Comparison of ENCODE assay signal across 24 cellular contexts in the genomic region with DNA sequence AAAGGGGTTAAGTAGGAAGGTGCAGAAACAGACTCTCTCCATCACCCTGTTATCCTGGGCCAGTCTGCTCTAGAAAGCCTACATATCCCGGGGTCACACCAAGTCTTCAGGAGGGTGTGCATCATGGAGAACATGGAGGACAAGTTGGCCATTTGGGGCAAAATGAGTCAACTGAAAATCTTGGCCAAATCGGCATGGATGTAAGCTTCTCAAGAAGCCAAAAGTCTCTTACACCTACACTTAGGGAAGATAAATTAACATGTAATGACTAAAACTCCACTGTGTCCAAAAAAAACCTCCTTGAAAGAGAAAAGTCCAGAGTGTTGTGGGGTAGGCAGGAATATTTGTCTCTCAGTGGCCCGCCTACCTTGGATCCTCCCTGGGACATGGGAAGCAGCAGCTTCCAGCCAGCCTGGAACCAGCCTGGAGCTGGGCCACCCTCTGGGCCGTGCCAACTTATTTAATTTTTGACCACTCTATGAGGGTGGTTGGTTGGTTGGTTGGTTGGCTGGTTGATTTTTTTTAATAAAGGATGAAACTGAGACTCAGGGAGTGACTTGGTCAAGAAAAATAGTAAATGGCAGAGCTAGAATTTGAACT. TPM values are rescaled to one million over a fixed set of nuclear protein-coding genes. Genes with fewer than 3 reads are reported as not detected.
DNase-seq lines count a peak whose midpoint lies in the region; ATAC-seq and TF ChIP-seq lines count a peak whose summit lies in the region.
"Had no signal": no experiment of that assay in that cellular context is flagged by ENCODE, and none has a peak within 500 bp of the region (broad histone marks: within the 10 kb centered on the region; RNA-seq: fewer than 3 reads in every experiment).

No MANE protein-coding gene starts in this region.

- TF ChIP-seq CTCF in lower lobe of right lung (IDR thresholded peaks at IDR 0.05) (no peak), nephron progenitor cell (IDR thresholded peaks at IDR 0.05) (no peak)

- H3K4me1 Mint-ChIP-seq in stimulated activated effector memory CD8-positive, alpha-beta T cell treated with anti-CD3 and anti-CD28 coated beads, Interleukin-12 subunit alpha, Interleukin-12 subunit beta, amount 100 ng/mL, for 72 hours: peaks cover 45% of the 10 kb centered on the region
- H3K4me1 Mint-ChIP-seq in nephron progenitor cell: peaks cover 38% of the 10 kb centered on the region

- no peaks in the 10 kb centered on the region for H3K9me3 Mint-ChIP-seq in stimulated activated effector memory CD8-positive, alpha-beta T cell treated with anti-CD3 and anti-CD28 coated beads, Interleukin-12 subunit alpha, Interleukin-12 subunit beta, amount 100 ng/mL, for 72 hours
- no peaks in the 10 kb centered on the region for H3K9me3 Mint-ChIP-seq in nephron progenitor cell
- H3K9me3 Mint-ChIP-seq: activated CD4-positive, alpha-beta memory T cell treated with anti-CD3 and anti-CD28 coated beads for 36 hours; WTC11 had no signal

- H3K27ac Mint-ChIP-seq in stimulated activated effector memory CD8-positive, alpha-beta T cell treated with anti-CD3 and anti-CD28 coated beads, Interleukin-12 subunit alpha, Interleukin-12 subunit beta, amount 100 ng/mL, for 72 hours: peak overlapping the region; percentile 5
- H3K27ac Mint-ChIP-seq in nephron progenitor cell: no peak overlapping the region
- H3K27ac Mint-ChIP-seq: activated CD4-positive, alpha-beta memory T cell treated with anti-CD3 and anti-CD28 coated beads for 36 hours; WTC11 had no signal

- H3K4me3 ChIP-seq in lower lobe of right lung: no peak overlapping the region
- H3K4me3 ChIP-seq: mucosa of descending colon, SK-N-MC, transverse colon had no signal

- no peaks in the 10 kb centered on the region for H3K27me3 ChIP-seq in lower lobe of right lung (ENCODE audit: low read depth)
- H3K27me3 ChIP-seq: transverse colon had no signal

- H3K4me1 ChIP-seq in lower lobe of right lung: peaks cover 28% of the 10 kb centered on the region
- H3K4me1 ChIP-seq: Caco-2 had no signal

- DNase-seq in Right ventricle myocardium superior: no peak
- no peak for DNase-seq in cardiac septum (ENCODE audit: low spot score)
- DNase-seq in lower lobe of right lung: no peak
- DNase-seq in stimulated activated effector memory CD8-positive, alpha-beta T cell treated with anti-CD3 and anti-CD28 coated beads, Interleukin-12 subunit alpha, Interleukin-12 subunit beta, amount 100 ng/mL, for 72 hours (ENCODE audit: low spot score in 2 of 2): no peak
- DNase-seq in nephron progenitor cell: no peak
- DNase-seq in midbrain (lab: John Stamatoyannopoulos, UW): no peak
- DNase-seq in HuH-7 (ENCODE audit: low spot score): no peak
- no peak for DNase-seq in medulla oblongata (ENCODE audit: extremely low spot score)
- DNase-seq: 8988T; activated CD4-positive, alpha-beta memory T cell treated with anti-CD3 and anti-CD28 coated beads for 36 hours; activated T-cell treated with anti-CD3 and anti-CD28 coated beads for 4 hours; Caco-2; effector CD4-positive, alpha-beta T cell; erythroblast; GOT3; Karpas-422; left colon; mucosa of descending colon; NCI-H1048; NCI-H510A; nucleus accumbens; transverse colon had no signal

- H3K4me3 Mint-ChIP-seq in stimulated activated effector memory CD8-positive, alpha-beta T cell treated with anti-CD3 and anti-CD28 coated beads, Interleukin-12 subunit alpha, Interleukin-12 subunit beta, amount 100 ng/mL, for 72 hours: no peak overlapping the region
- H3K4me3 Mint-ChIP-seq in nephron progenitor cell: no peak overlapping the region
- H3K4me3 Mint-ChIP-seq: activated CD4-positive, alpha-beta memory T cell treated with anti-CD3 and anti-CD28 coated beads for 36 hours; WTC11 had no signal

- ATAC-seq in Right ventricle myocardium superior (ENCODE audit: poor library complexity): peak; percentile 1
- no peak for ATAC-seq in lower lobe of right lung
- no peak for ATAC-seq in stimulated activated effector memory CD8-positive, alpha-beta T cell treated with anti-CD3 and anti-CD28 coated beads, Interleukin-12 subunit alpha, Interleukin-12 subunit beta, amount 100 ng/mL, for 72 hours
- ATAC-seq: left colon, mucosa of descending colon had no signal

- intact Hi-C loops in Right ventricle myocardium superior (cut with DNase I) (no loop called here), cardiac septum (cut with DNase I) (no loop called here), lower lobe of right lung (cut with DNase I) (no loop called here)

- no peaks in the 10 kb centered on the region for H3K9me3 ChIP-seq in lower lobe of right lung
- H3K9me3 ChIP-seq: Caco-2, mucosa of descending colon, transverse colon had no signal

- peak overlapping the region; percentile 54 for H3K27ac ChIP-seq in lower lobe of right lung
- H3K27ac ChIP-seq: SK-N-MC had no signal

- peaks cover 5% of the 10 kb centered on the region for H3K36me3 ChIP-seq in lower lobe of right lung
- H3K36me3 ChIP-seq: transverse colon had no signal

- H3K36me3 Mint-ChIP-seq in stimulated activated effector memory CD8-positive, alpha-beta T cell treated with anti-CD3 and anti-CD28 coated beads, Interleukin-12 subunit alpha, Interleukin-12 subunit beta, amount 100 ng/mL, for 72 hours: no peaks in the 10 kb centered on the region
- no peaks in the 10 kb centered on the region for H3K36me3 Mint-ChIP-seq in nephron progenitor cell (ENCODE audit: low read depth)
- H3K36me3 Mint-ChIP-seq: activated CD4-positive, alpha-beta memory T cell treated with anti-CD3 and anti-CD28 coated beads for 36 hours; WTC11 had no signal

- H3K27me3 Mint-ChIP-seq in nephron progenitor cell (ENCODE audit: low read depth, poor library complexity): peaks cover 9% of the 10 kb centered on the region
- H3K27me3 Mint-ChIP-seq: activated CD4-positive, alpha-beta memory T cell treated with anti-CD3 and anti-CD28 coated beads for 36 hours had no signal

RNA-seq across cellular contexts. Expression of a gene that starts 17.9 kb away (rescaled TPM):
- total RNA-seq in Right ventricle myocardium superior: 11.1 TPM
- 1.7 TPM for total RNA-seq in cardiac septum
- total RNA-seq in lower lobe of right lung: 53.1 TPM
